In the genomic region with DNA sequence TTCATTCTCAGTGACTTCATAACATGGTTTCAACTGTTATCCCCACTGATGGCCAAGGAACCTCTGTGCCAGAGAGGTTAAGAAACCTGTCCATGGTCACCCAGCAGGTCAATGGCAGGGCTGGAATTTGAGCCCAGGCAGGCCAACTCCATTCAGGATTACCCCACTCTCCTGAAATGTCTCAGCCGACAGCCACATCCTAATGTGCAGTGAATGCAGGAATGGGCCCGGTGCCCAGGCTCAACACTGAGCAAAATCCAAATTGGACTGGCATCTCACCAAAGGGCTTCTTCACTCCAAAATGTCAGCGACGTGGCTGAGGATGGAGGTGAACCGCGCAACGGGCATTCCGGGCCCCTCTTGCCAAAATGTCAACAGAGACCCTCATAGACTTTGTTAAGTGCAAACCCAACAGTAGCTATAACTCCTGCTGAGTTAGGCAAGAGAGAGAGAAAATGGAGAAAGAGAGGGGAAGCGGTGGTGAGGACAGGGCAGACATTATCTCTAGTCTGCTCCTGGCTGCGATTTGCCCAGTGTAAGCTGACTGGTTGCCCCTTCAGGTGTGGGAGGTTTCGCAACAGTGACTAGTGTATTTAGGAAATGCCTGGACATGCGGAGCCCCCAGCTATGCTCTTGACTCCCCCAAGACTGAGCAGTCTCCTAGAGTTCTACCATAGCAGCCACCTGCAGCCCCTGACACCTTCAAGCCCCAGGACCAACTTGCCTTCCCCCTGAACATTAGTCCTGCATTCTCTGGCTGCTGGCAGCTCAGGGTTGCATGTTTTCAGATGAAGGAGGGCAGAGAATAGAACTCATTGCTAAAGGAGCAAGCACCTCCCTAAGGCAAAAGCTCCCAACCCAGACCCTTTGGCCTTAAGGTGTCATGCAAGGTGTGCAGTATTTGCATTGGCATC, we compare ENCODE assay signal across 1 cellular context.
TF ChIP-seq lines count a peak whose summit lies in the region.

No MANE protein-coding gene starts in this region.

TF ChIP-seq in IMR-90, 13 proteins besides CTCF, POLR2A, EP300 and RAD21:
- TF ChIP-seq CEBPB (IDR thresholded peaks at IDR 0.05; ENCODE audit: low read depth, low read length) (peak; percentile 48), CHD1 (IDR thresholded peaks at IDR 0.05; ENCODE audit: low read depth, low read length) (no peak)
